In the genomic region with DNA sequence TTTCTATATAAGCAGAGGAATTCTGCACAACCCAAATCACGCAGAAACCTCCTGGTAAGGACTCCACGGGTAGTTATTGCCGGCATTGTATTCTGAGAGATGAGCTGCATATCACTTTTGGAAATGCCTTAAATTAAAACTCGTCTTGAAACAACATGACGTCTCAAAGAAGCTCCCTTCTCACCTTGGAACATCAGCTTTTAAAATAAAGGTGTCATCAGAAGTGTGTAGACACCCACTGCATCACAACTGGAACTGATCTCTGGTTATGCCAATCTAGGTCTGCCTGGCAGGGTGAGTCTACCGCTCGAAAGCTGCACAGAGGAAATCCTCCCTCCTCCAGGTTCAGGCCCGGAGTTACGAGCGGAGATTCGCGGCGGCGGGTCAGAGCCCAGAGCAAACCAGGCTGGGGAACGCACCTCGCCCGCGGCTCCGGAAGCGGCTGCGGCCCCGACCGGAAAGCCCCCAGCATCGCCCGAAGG, we compare ENCODE assay signal across 8 cellular contexts. TPM values are rescaled to one million over a fixed set of nuclear protein-coding genes. Genes with fewer than 3 reads are reported as not detected.
DNase-seq lines count a peak whose midpoint lies in the region; ATAC-seq and TF ChIP-seq lines count a peak whose summit lies in the region.

No MANE protein-coding gene starts in this region.

- in situ Hi-C loops in GM13977 (cut with MboI; ENCODE audit: low pct_unique_long_range_greater_than_20kb, low sequenced_read_pairs, unreplicated experiment) = no loop called here

- peak; percentile 14 for ATAC-seq in HG03108 (IDR thresholded peaks at IDR 0.05; ENCODE audit: unreplicated experiment)
- ATAC-seq in activated naive CD4-positive, alpha-beta T cell treated with anti-CD3 and anti-CD28 coated beads, Interleukin-2, amount 50 U/mL, for 72 hours = peak; percentile 34 to 64
- ATAC-seq in stimulated activated naive CD8-positive, alpha-beta T cell treated with anti-CD3 and anti-CD28 coated beads, Interleukin-15, Interleukin-2, amounts not matched to agents 100 U/mL and 50 U/mL, for 24 hours = peak; percentile 33

- no peak overlapping the region for H3K27ac ChIP-seq in iPS-18a (ENCODE audit: low read length)

- peak overlapping the region; percentile 93 to 97 for H3K27ac Mint-ChIP-seq in activated naive CD4-positive, alpha-beta T cell treated with anti-CD3 and anti-CD28 coated beads, Interleukin-2, amount 50 U/mL, for 72 hours

- H3K4me3 ChIP-seq in iPS-18a (ENCODE audit: low read length) = peak overlapping the region; percentile 90

- peaks cover 29% of the 10 kb centered on the region for H3K27me3 ChIP-seq in iPS-18a (ENCODE audit: control insufficient read depth, insufficient read depth, low read length)

- no peaks in the 10 kb centered on the region for H3K9me3 ChIP-seq in iPS-18a (ENCODE audit: control insufficient read depth, low read depth, low read length)

- H3K9me3 Mint-ChIP-seq in activated naive CD4-positive, alpha-beta T cell treated with anti-CD3 and anti-CD28 coated beads, Interleukin-2, amount 50 U/mL, for 72 hours = no peaks in the 10 kb centered on the region

- H3K9ac ChIP-seq in iPS-18a (ENCODE audit: low read length) = peak overlapping the region; percentile 76

- TF ChIP-seq CTCF in GM13977 (IDR thresholded peaks at IDR 0.05; ENCODE audit: extremely low read depth, insufficient read depth, missing control alignments) = no peak

- DNase-seq in DMS79 treated with DMSO at 0.1 percent for 48 hours (lab: John Stamatoyannopoulos, UW) = peak; percentile 40
- DNase-seq in DMS79 (lab: John Stamatoyannopoulos, UW) = no peak
- no peak for DNase-seq in activated naive CD4-positive, alpha-beta T cell treated with anti-CD3 and anti-CD28 coated beads, Interleukin-2, amount 50 U/mL, for 72 hours (ENCODE audit: low spot score in 2 of 2)
- no peak for DNase-seq in stimulated activated naive CD8-positive, alpha-beta T cell treated with anti-CD3 and anti-CD28 coated beads, Interleukin-15, Interleukin-2, amounts not matched to agents 100 U/mL and 50 U/mL, for 24 hours
- no peak for DNase-seq in NCI-H774 (lab: John Stamatoyannopoulos, UW)
- no peak for DNase-seq in GM13977 (ENCODE audit: low spot score)

- peaks cover 21 to 27% of the 10 kb centered on the region in 2 donors for H3K36me3 Mint-ChIP-seq in activated naive CD4-positive, alpha-beta T cell treated with anti-CD3 and anti-CD28 coated beads, Interleukin-2, amount 50 U/mL, for 72 hours

- H3K4me1 ChIP-seq in iPS-18a (ENCODE audit: control insufficient read depth, low read depth, low read length) = peaks cover 14% of the 10 kb centered on the region

- no peaks in the 10 kb centered on the region for H3K36me3 ChIP-seq in iPS-18a (ENCODE audit: control insufficient read depth, low read depth, low read length)

RNA-seq across cellular contexts. Expression of gene SLC12A2, which starts 1.0 kb away (rescaled TPM):
- total RNA-seq in activated naive CD4-positive, alpha-beta T cell treated with anti-CD3 and anti-CD28 coated beads, Interleukin-2, amount 50 U/mL, for 72 hours = 10 to 100 TPM; 10.5 to 14.0 TPM
